ENCODE assay signal across 9 cellular contexts in the genomic region with DNA sequence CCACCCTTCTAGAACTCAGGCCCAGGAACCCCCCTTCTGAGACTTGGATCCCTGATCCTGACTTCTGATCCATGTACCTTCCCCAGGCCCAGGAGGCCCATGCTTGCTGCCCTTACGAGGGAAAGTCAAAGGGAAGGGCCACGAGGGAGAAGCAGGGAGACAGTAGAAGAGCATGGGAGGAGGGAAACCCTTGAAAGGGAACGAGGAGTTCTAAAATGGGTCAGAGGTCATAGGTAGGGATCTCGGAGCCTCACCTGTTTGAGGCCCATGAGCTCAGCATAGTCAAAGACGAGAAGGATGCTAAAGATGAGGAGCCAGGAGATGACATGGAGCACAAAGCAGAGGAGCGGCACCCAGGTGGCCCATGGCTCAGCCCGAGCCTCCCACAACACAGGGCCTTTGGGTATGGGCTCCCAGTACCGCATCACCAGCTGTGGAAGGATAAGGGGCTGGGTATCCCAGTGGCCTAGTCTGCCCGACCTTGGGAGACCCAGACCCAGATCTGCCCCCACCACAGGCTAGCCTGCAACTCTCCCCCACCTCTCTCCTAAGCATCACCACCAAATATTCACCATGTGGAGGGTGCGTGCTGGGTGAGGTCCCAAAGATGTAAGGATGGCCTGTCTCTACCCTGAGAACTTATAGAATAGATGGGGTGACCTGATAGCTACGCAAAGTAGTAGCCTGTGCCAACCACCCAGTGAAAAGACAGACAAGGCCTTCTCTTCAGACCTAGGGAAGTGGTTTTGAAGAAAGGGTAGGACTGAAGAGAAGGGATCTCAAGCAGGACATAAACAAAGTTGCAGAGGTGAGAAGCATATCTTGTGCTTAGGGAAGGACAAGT. TPM values are rescaled to one million over a fixed set of nuclear protein-coding genes. Genes with fewer than 3 reads are reported as not detected.
A peak's percentile ranks its signal among the peaks of the same experiment; 100 is the strongest.
DNase-seq lines count a peak whose midpoint lies in the region; ATAC-seq and TF ChIP-seq lines count a peak whose summit lies in the region.
"Had no signal": no experiment of that assay in that cellular context is flagged by ENCODE, and none has a peak within 500 bp of the region (broad histone marks: within the 10 kb centered on the region; RNA-seq: fewer than 3 reads in every experiment).

No MANE protein-coding gene starts in this region.

- POLR2A ChIA-PET in MCF 10A (lab: Yijun Ruan, JAX), result interaction anchor here (0.8 to 13.9 kb wide), 5 partner anchors 8 to 132 kb away, joined by 3 to 477 read pairs (median 17); a partner anchor contains a TSS

- TF ChIP-seq CTCF in AG10803 (conservative IDR thresholded peaks at IDR 0.05; ENCODE audit: low read length) (no peak), MCF 10A (IDR thresholded peaks at IDR 0.05; ENCODE audit: unreplicated experiment) (no peak)

- H3K27ac Mint-ChIP-seq in MCF 10A (ENCODE audit: low read depth, unreplicated experiment), result peak overlapping the region; percentile 80
- peak overlapping the region; percentile 98 for H3K27ac Mint-ChIP-seq in natural killer cell treated with Interleukin-12 subunit alpha and Interleukin-12 subunit beta and Interleukin-15 and Interleukin-18, amount 100 ng/mL, for 72 hours

- CTCF ChIA-PET in MCF 10A (lab: Yijun Ruan, JAX), result interaction anchor here (0.6 to 5.5 kb wide), 9 partner anchors 10 to 379 kb away, joined by 3 to 62 read pairs (median 3); a partner anchor contains a TSS

- H3K27me3 Mint-ChIP-seq in MCF 10A (ENCODE audit: insufficient read depth, unreplicated experiment), result no peaks in the 10 kb centered on the region
- no peaks in the 10 kb centered on the region for H3K27me3 Mint-ChIP-seq in natural killer cell treated with Interleukin-12 subunit alpha and Interleukin-12 subunit beta and Interleukin-15 and Interleukin-18, amount 100 ng/mL, for 72 hours

- peaks cover 38% of the 10 kb centered on the region for H3K4me1 ChIP-seq in HUES6 (ENCODE audit: control insufficient read depth, insufficient read depth, low read length)

- ATAC-seq in natural killer cell treated with Interleukin-12 subunit alpha and Interleukin-12 subunit beta and Interleukin-15 and Interleukin-18, amount 100 ng/mL, for 72 hours, result no peak
- no peak for ATAC-seq in GM18873 (IDR thresholded peaks at IDR 0.05; ENCODE audit: low FRiP score, unreplicated experiment)
- no peak for ATAC-seq in GM18502 (IDR thresholded peaks at IDR 0.05; ENCODE audit: poor library complexity, unreplicated experiment)

- BruUV-seq in MCF 10A (replicated peaks; lab: Mats Ljungman, UMichigan), result no TSS peak

- H3K36me3 ChIP-seq in HUES6 (ENCODE audit: control insufficient read depth, insufficient read depth, low read length), result no peaks in the 10 kb centered on the region

- H3K4me3 ChIP-seq in AG10803 (ENCODE audit: low read length) (peak overlapping the region; percentile 93), HUES6 (ENCODE audit: low read depth, low read length) (peak overlapping the region; percentile 95; the same call in 1 of the 2 replicates)

- H3K4me1 Mint-ChIP-seq in MCF 10A (ENCODE audit: insufficient read depth, unreplicated experiment), result peaks cover 51% of the 10 kb centered on the region
- peaks cover 43 to 51% of the 10 kb centered on the region in 2 donors for H3K4me1 Mint-ChIP-seq in natural killer cell treated with Interleukin-12 subunit alpha and Interleukin-12 subunit beta and Interleukin-15 and Interleukin-18, amount 100 ng/mL, for 72 hours (ENCODE audit: low read depth in 2 of 2)

- DNase-seq in AG10803 (ENCODE audit: low read depth) (no peak), MCF 10A (ENCODE audit: unreplicated experiment) (no peak), occipital lobe (lab: John Stamatoyannopoulos, UW) (no peak), GF-D8 (lab: John Stamatoyannopoulos, UW) (no peak)
- DNase-seq in natural killer cell treated with Interleukin-12 subunit alpha and Interleukin-12 subunit beta and Interleukin-15 and Interleukin-18, amount 100 ng/mL, for 72 hours (ENCODE audit: low spot score), result no peak
- DNase-seq: NCI-H526 had no signal

- H3K9me3 ChIP-seq in HUES6 (ENCODE audit: control insufficient read depth, insufficient read depth, low read depth, low read length), result no peaks in the 10 kb centered on the region

- no peak overlapping the region for H3K27ac ChIP-seq in HUES6 (ENCODE audit: low read depth, low read length)

- H3K9me3 Mint-ChIP-seq in MCF 10A (ENCODE audit: unreplicated experiment), result no peaks in the 10 kb centered on the region
- H3K9me3 Mint-ChIP-seq in natural killer cell treated with Interleukin-12 subunit alpha and Interleukin-12 subunit beta and Interleukin-15 and Interleukin-18, amount 100 ng/mL, for 72 hours, result no peaks in the 10 kb centered on the region

- intact Hi-C loops in MCF 10A (cut with micrococcal nuclease), result loop anchor here (5.0 kb wide), 1 partner anchor 133 kb away; no protein-coding TSS in a partner anchor

- H3K27me3 ChIP-seq in HUES6 (ENCODE audit: control insufficient read depth, insufficient read depth, low read length), result no peaks in the 10 kb centered on the region

- H3K9ac ChIP-seq in HUES6 (ENCODE audit: low read length), result peak overlapping the region; percentile 79

- H3K4me3 Mint-ChIP-seq in MCF 10A (ENCODE audit: unreplicated experiment), result peak overlapping the region; percentile 94
- H3K4me3 Mint-ChIP-seq in natural killer cell treated with Interleukin-12 subunit alpha and Interleukin-12 subunit beta and Interleukin-15 and Interleukin-18, amount 100 ng/mL, for 72 hours, result peak overlapping the region; percentile 100

- peaks cover 13% of the 10 kb centered on the region for H3K36me3 Mint-ChIP-seq in MCF 10A (ENCODE audit: insufficient read depth, unreplicated experiment)
- peaks cover 19% of the 10 kb centered on the region for H3K36me3 Mint-ChIP-seq in natural killer cell treated with Interleukin-12 subunit alpha and Interleukin-12 subunit beta and Interleukin-15 and Interleukin-18, amount 100 ng/mL, for 72 hours

RNA-seq across cellular contexts. Expression of a gene that starts 1.5 kb away (rescaled TPM):
- total RNA-seq in MCF 10A (2022), result 3.8 and 5.3 TPM in 2 replicates
- 10 to 100 TPM; 11.7 to 24.2 TPM for total RNA-seq in natural killer cell treated with Interleukin-12 subunit alpha and Interleukin-12 subunit beta and Interleukin-15 and Interleukin-18, amount 100 ng/mL, for 72 hours
- 1.2 TPM for total RNA-seq in occipital lobe

RNA-seq across cellular contexts. Expression of a gene that starts 2.8 kb away (rescaled TPM):
- total RNA-seq in MCF 10A (2022) (66.9 and 74.7 TPM in 2 replicates), occipital lobe (34.5 TPM)
- total RNA-seq in natural killer cell treated with Interleukin-12 subunit alpha and Interleukin-12 subunit beta and Interleukin-15 and Interleukin-18, amount 100 ng/mL, for 72 hours, result 100 to 1,000 TPM; 168 to 271 TPM

RNA-seq across cellular contexts. Expression of a gene that starts 16.4 kb away (rescaled TPM):
- total RNA-seq in MCF 10A (2022), result 41.3 and 49.8 TPM in 2 replicates
- total RNA-seq in natural killer cell treated with Interleukin-12 subunit alpha and Interleukin-12 subunit beta and Interleukin-15 and Interleukin-18, amount 100 ng/mL, for 72 hours, result 10 to 100 TPM; 50.7 to 64.2 TPM
- total RNA-seq in occipital lobe, result 20.9 TPM

RNA-seq across cellular contexts. Expression of a gene that starts 27.8 kb away (rescaled TPM):
- total RNA-seq in MCF 10A (2022), result 50.6 and 54.5 TPM in 2 replicates
- total RNA-seq in natural killer cell treated with Interleukin-12 subunit alpha and Interleukin-12 subunit beta and Interleukin-15 and Interleukin-18, amount 100 ng/mL, for 72 hours, result 100 to 1,000 TPM in 1 of 2 donors, 10 to 100 TPM in 1; 64.1 to 118 TPM
- 12.5 TPM for total RNA-seq in occipital lobe

RNA-seq across cellular contexts. Expression of a gene that starts 30.9 kb away (rescaled TPM):
- 200 and 210 TPM in 2 replicates for total RNA-seq in MCF 10A (2022)
- 1,000 to 10,000 TPM in 1 of 2 donors, 100 to 1,000 TPM in 1; 938 to 1,043 TPM for total RNA-seq in natural killer cell treated with Interleukin-12 subunit alpha and Interleukin-12 subunit beta and Interleukin-15 and Interleukin-18, amount 100 ng/mL, for 72 hours
- 1,190 TPM for total RNA-seq in occipital lobe
